ENCODE assay signal across 8 cellular contexts in genomic region chr2:3953117-3953516, GRCh38.
"Had no signal": no experiment of that assay in that cellular context is flagged by ENCODE, and none has a peak within 500 bp of the region (broad histone marks: within the 10 kb centered on the region; RNA-seq: fewer than 3 reads in every experiment).

No MANE protein-coding gene starts in this region.

- H3K36me3 ChIP-seq: HAP-1 had no signal

- H3K27ac Mint-ChIP-seq: GM23338, HFFc6 had no signal

- DNase-seq: H7, HFFc6, IMR-90 had no signal

- H2AFZ ChIP-seq: GM23338 had no signal

- H3K9me3 ChIP-seq: HAP-1 had no signal

- H3K4me1 ChIP-seq: HAP-1 had no signal

- H3K4me3 ChIP-seq: GM23338, HAP-1, K562 had no signal

- H3K4me3 Mint-ChIP-seq: GM23338, HFFc6 had no signal

- H3K4me1 Mint-ChIP-seq: GM23338 had no signal

- FAIRE-seq: HTR-8/SVneo, K562 had no signal

- ATAC-seq: GM23338, HCT116, K562 had no signal

- H3K4me2 ChIP-seq: GM23338 had no signal
